Comparison of ENCODE assay signal across 14 cellular contexts in genomic region chr12:101287357-101287756, GRCh38. TPM values are rescaled to one million over a fixed set of nuclear protein-coding genes. Genes with fewer than 3 reads are reported as not detected.
DNase-seq lines count a peak whose midpoint lies in the region; ATAC-seq and TF ChIP-seq lines count a peak whose summit lies in the region.
"Had no signal": no experiment of that assay in that cellular context is flagged by ENCODE, and none has a peak within 500 bp of the region (broad histone marks: within the 10 kb centered on the region; RNA-seq: fewer than 3 reads in every experiment).

No MANE protein-coding gene starts in this region.

- CTCF ChIA-PET in SK-N-SH (lab: Yijun Ruan, JAX) = no interaction called here

- no peaks in the 10 kb centered on the region for H3K9me3 ChIP-seq in MM.1S (replicated peaks; ENCODE audit: insufficient read depth, low read length)
- H3K9me3 ChIP-seq in lung (ENCODE audit: control insufficient read depth in 2 of 2, insufficient read depth in 1 of 2, low read length in 1 of 2) = no peaks in the 10 kb centered on the region
- no peaks in the 10 kb centered on the region for H3K9me3 ChIP-seq in SK-N-SH

- H3K9me2 ChIP-seq in MM.1S (replicated peaks; ENCODE audit: insufficient read depth, low read length) = no peaks in the 10 kb centered on the region
- H3K9me2 ChIP-seq in SK-N-SH = no peaks in the 10 kb centered on the region

- no peak for TF ChIP-seq EP300 in SK-N-SH (IDR thresholded peaks at IDR 0.05; ENCODE audit: borderline replicate concordance in 1 of 2, low read depth in 1 of 2, low read length in 1 of 2)

- no peak for TF ChIP-seq RAD21 in SK-N-SH (IDR thresholded peaks at IDR 0.05; ENCODE audit: low read length)

- H3K4me3 ChIP-seq in MM.1S (ENCODE audit: low read length) = no peak overlapping the region
- H3K4me3 ChIP-seq in lung = no peak overlapping the region
- no peak overlapping the region for H3K4me3 ChIP-seq in SK-N-SH (ENCODE audit: low read depth in 2 of 2, low read length in 1 of 2)

- H2AFZ ChIP-seq in MM.1S (ENCODE audit: low read length) (no peak overlapping the region), SK-N-SH (ENCODE audit: low read depth) (no peak overlapping the region)

- TF ChIP-seq CTCF in MM.1S (IDR thresholded peaks at IDR 0.05; ENCODE audit: low read length) (no peak), lung (IDR thresholded peaks at IDR 0.05; ENCODE audit: control extremely low read depth, extremely low read depth) (no peak), SK-N-SH (IDR thresholded peaks at IDR 0.05) (no peak)

- H3K27me3 ChIP-seq in MM.1S (replicated peaks; ENCODE audit: insufficient read depth, low read length) = no peaks in the 10 kb centered on the region
- H3K27me3 ChIP-seq in lung (ENCODE audit: control insufficient read depth, insufficient read depth) = no peaks in the 10 kb centered on the region
- H3K27me3 ChIP-seq in SK-N-SH (ENCODE audit: insufficient read depth) = no peaks in the 10 kb centered on the region

- H3F3A ChIP-seq in MM.1S (ENCODE audit: insufficient read depth, low read length) = peaks cover 9% of the 10 kb centered on the region; the same call in 1 of the 2 replicates
- no peaks in the 10 kb centered on the region for H3F3A ChIP-seq in SK-N-SH (replicated peaks; ENCODE audit: insufficient read depth)

- H3K36me3 ChIP-seq in MM.1S (replicated peaks; ENCODE audit: insufficient read depth, low read length) = peaks cover 24% of the 10 kb centered on the region
- H3K36me3 ChIP-seq in lung (ENCODE audit: control insufficient read depth in 2 of 2, insufficient read depth in 2 of 2, low read length in 2 of 2) = peaks cover 8 to 30% of the 10 kb centered on the region in 2 donors
- H3K36me3 ChIP-seq in SK-N-SH (replicated peaks in 1 of 2; ENCODE audit: control insufficient read depth in 1 of 2, insufficient read depth in 2 of 2, low read length in 1 of 2) = peaks cover 57 to 80% of the 10 kb centered on the region in 2 experiments

- H3K4me1 ChIP-seq in MM.1S (ENCODE audit: low read length) (peaks cover 18% of the 10 kb centered on the region), lung (ENCODE audit: control insufficient read depth in 2 of 2, insufficient read depth in 2 of 2, low read length in 2 of 2) (no peaks in the 10 kb centered on the region), SK-N-SH (ENCODE audit: control insufficient read depth in 1 of 2, insufficient read depth in 2 of 2, low read depth in 1 of 2, low read length in 1 of 2) (no peaks in the 10 kb centered on the region)

- DNase-seq in DMS153 treated with DMSO at 0.1 percent for 48 hours (lab: John Stamatoyannopoulos, UW; ENCODE audit: unreplicated experiment) (peak; percentile 55), MM.1S (peak; percentile 58), NCI-H2196 treated with DMSO at 0.1 percent for 48 hours (lab: John Stamatoyannopoulos, UW; ENCODE audit: unreplicated experiment) (peak; percentile 88), lung (ENCODE audit: low spot score) (no peak), SK-N-SH (no peak), GM19238 (ENCODE audit: insufficient read length, low spot score) (no peak), HCEC 1CT (no peak)
- DNase-seq: C1 segment of cervical spinal cord; Calu3; CD4-positive, alpha-beta T cell; DMS 273 treated with DMSO at 0.1 percent for 48 hours; GF-D8; IMR-90 had no signal

- POLR2A ChIA-PET in SK-N-SH (lab: Yijun Ruan, JAX) = no interaction called here

- peak overlapping the region; percentile 19; the same call in 1 of the 2 replicates for H3K9ac ChIP-seq in MM.1S (ENCODE audit: low read length)
- H3K9ac ChIP-seq in SK-N-SH = no peak overlapping the region

- H3K79me2 ChIP-seq in MM.1S (ENCODE audit: low read length) (peaks cover 46% of the 10 kb centered on the region), SK-N-SH (ENCODE audit: insufficient read depth) (no peaks in the 10 kb centered on the region; the same call in 1 of the 2 replicates)

- ATAC-seq in lung (ENCODE audit: insufficient read depth, low FRiP score) = peak; percentile 34
- ATAC-seq: HCT116 had no signal

- H3K4me2 ChIP-seq in MM.1S (ENCODE audit: low read depth, low read length) (peak overlapping the region; percentile 51), SK-N-SH (no peak overlapping the region)

- H4K20me1 ChIP-seq in MM.1S (ENCODE audit: insufficient read depth, low read length) (no peaks in the 10 kb centered on the region), SK-N-SH (ENCODE audit: insufficient read depth) (no peaks in the 10 kb centered on the region)

- H3K27ac ChIP-seq in MM.1S (ENCODE audit: low read length) (peak overlapping the region; percentile 55; the same call in 1 of the 2 replicates), lung (ENCODE audit: low read depth in 1 of 2, low read length in 1 of 2) (no peak overlapping the region), SK-N-SH (ENCODE audit: low read depth in 2 of 2, low read length in 1 of 2) (no peak overlapping the region)

- 67 to 88% methylated on average over 3 of the region's 3 CpGs for WGBS in lung, 2 donors
- WGBS in SK-N-SH (ENCODE audit: low lambda C conversion rate) = 74% methylated on average over 3 of the region's 3 CpGs

TF ChIP-seq in SK-N-SH, 30 proteins besides CTCF, POLR2A, EP300 and RAD21:
- TF ChIP-seq USF1 (IDR thresholded peaks at IDR 0.05; ENCODE audit: borderline replicate concordance, low read depth) (no peak), NFIC (IDR thresholded peaks at IDR 0.05; ENCODE audit: borderline replicate concordance) (no peak), IRF3 (IDR thresholded peaks at IDR 0.05; ENCODE audit: low read depth, low read length) (no peak), RXRA (IDR thresholded peaks at IDR 0.05; ENCODE audit: borderline replicate concordance, low read depth) (no peak), MXI1 (IDR thresholded peaks at IDR 0.05; ENCODE audit: low read depth, low read length) (no peak)
TF ChIP-seq in SK-N-SH: peak in this region for 0.

RNA-seq across cellular contexts. Expression of gene UTP20, which starts 7.5 kb away (rescaled TPM):
- 10 to 100 TPM; 15.1 to 19.7 TPM for total RNA-seq in lung
- polyA plus RNA-seq in lung = 1 to 10 TPM; 1.9 to 4.9 TPM
- 5.7 and 7.3 TPM in 2 replicates for polyA plus RNA-seq in SK-N-SH (2012; rRNA removed)
- 6.9 and 7.2 TPM in 2 replicates for polyA plus RNA-seq in SK-N-SH (2012; cell fraction: cytosol; rRNA removed)
- 5.4 and 9.9 TPM in 2 replicates for polyA plus RNA-seq in SK-N-SH (2012; cell fraction: nucleus; rRNA removed)

Comparison
In these comparisons a context has a peak if more than half of its experiments do, and no peak if none do; other contexts are left out.
1. DNase-seq: peak in DMS153 treated with DMSO at 0.1 percent for 48 hours (single experiment), MM.1S (single experiment) and NCI-H2196 treated with DMSO at 0.1 percent for 48 hours (single experiment); none in lung (single experiment), SK-N-SH (single experiment), GM19238 (single experiment) and HCEC 1CT (single experiment).